26 cellular contexts compared by ENCODE assay signal in genomic region chr6:36733300-36733699, GRCh38. TPM values are rescaled to one million over a fixed set of nuclear protein-coding genes. Genes with fewer than 3 reads are reported as not detected.
DNase-seq lines count a peak whose midpoint lies in the region; ATAC-seq, FAIRE-seq and TF ChIP-seq lines count a peak whose summit lies in the region.
"Had no signal": no experiment of that assay in that cellular context is flagged by ENCODE, and none has a peak within 500 bp of the region (broad histone marks: within the 10 kb centered on the region; RNA-seq: fewer than 3 reads in every experiment).

No MANE protein-coding gene starts in this region.

- TF ChIP-seq CTCF in CD14-positive monocyte (IDR thresholded peaks at IDR 0.05) (no peak), endothelial cell of umbilical vein (IDR thresholded peaks at IDR 0.05; ENCODE audit: extremely low read depth in 1 of 2, insufficient read depth in 1 of 2, low read depth in 1 of 2, low read length in 2 of 2) (no peak)

- no peak overlapping the region for H3K9ac ChIP-seq in endothelial cell of umbilical vein (replicated peaks; ENCODE audit: extremely low read depth, insufficient read depth, low read length)

- dilution Hi-C loops in endothelial cell of umbilical vein (cut with MboI; ENCODE audit: extremely low pct_ligation_motif_present, low sequenced_read_pairs), result no loop called here

- no peaks in the 10 kb centered on the region for H3K27me3 Mint-ChIP-seq in activated T-cell treated with anti-CD3 and anti-CD28 coated beads, Interleukin-2, amount 50 U/mL, for 24 hours
- H3K27me3 Mint-ChIP-seq in activated T-cell treated with anti-CD3 and anti-CD28 coated beads, Interleukin-2, amount 50 U/mL, for 72 hours (ENCODE audit: low read depth), result no peaks in the 10 kb centered on the region
- peaks cover 0 to 8% (median 7%) of the 10 kb centered on the region in 3 donors for H3K27me3 Mint-ChIP-seq in CD14-positive monocyte (ENCODE audit: low read depth in 3 of 3)
- peaks cover 16% of the 10 kb centered on the region for H3K27me3 Mint-ChIP-seq in stimulated activated naive CD8-positive, alpha-beta T cell treated with anti-CD3 and anti-CD28 coated beads, Interleukin-15, amount 100 ng/mL, for 72 hours
- peaks cover 3 to 4% of the 10 kb centered on the region in 2 donors for H3K27me3 Mint-ChIP-seq in T-cell
- H3K27me3 Mint-ChIP-seq: CD4-positive, CD25-positive, alpha-beta regulatory T cell had no signal

- FAIRE-seq in endothelial cell of umbilical vein (lab: Jason Lieb, UNC), result peak; percentile 38
- FAIRE-seq: RCC 7860 had no signal

- no peaks in the 10 kb centered on the region for H3K36me3 ChIP-seq in endothelial cell of umbilical vein (ENCODE audit: control insufficient read depth in 2 of 2, extremely low read depth in 1 of 2, insufficient read depth in 2 of 2, low read length in 2 of 2)
- H3K36me3 ChIP-seq: SJCRH30 had no signal

- no peaks in the 10 kb centered on the region for H3K9me3 ChIP-seq in endothelial cell of umbilical vein (replicated peaks; ENCODE audit: control insufficient read depth, insufficient read depth, low read length)
- H3K9me3 ChIP-seq: SJCRH30 had no signal

- POLR2A ChIA-PET in endothelial cell of umbilical vein (lab: Charles Lee) (no interaction called here), T-cell (lab: Charles Lee) (no interaction called here)

- peaks cover 18% of the 10 kb centered on the region for H3K4me1 ChIP-seq in endothelial cell of umbilical vein (ENCODE audit: control insufficient read depth, extremely low read depth, insufficient read depth, low read length)

- TF ChIP-seq POLR2A in endothelial cell of umbilical vein (IDR thresholded peaks at IDR 0.05; ENCODE audit: low read depth, low read length) (no peak), GM18505 (IDR thresholded peaks at IDR 0.05; ENCODE audit: borderline replicate concordance, extremely low read depth, insufficient read depth, insufficient read length) (no peak)

- H3K4me1 Mint-ChIP-seq in activated T-cell treated with anti-CD3 and anti-CD28 coated beads, Interleukin-2, amount 50 U/mL, for 24 hours (ENCODE audit: low read depth), result peaks cover 16% of the 10 kb centered on the region
- H3K4me1 Mint-ChIP-seq in activated T-cell treated with anti-CD3 and anti-CD28 coated beads, Interleukin-2, amount 50 U/mL, for 72 hours (ENCODE audit: low read depth), result peaks cover 36% of the 10 kb centered on the region
- H3K4me1 Mint-ChIP-seq in CD14-positive monocyte (peaks cover 37% of the 10 kb centered on the region), T-cell (peaks cover 6 to 12% (median 10%) of the 10 kb centered on the region in 3 donors)
- peaks cover 23% of the 10 kb centered on the region for H3K4me1 Mint-ChIP-seq in stimulated activated naive CD8-positive, alpha-beta T cell treated with anti-CD3 and anti-CD28 coated beads, Interleukin-15, amount 100 ng/mL, for 72 hours

- ATAC-seq in activated T-cell treated with anti-CD3 and anti-CD28 coated beads, Interleukin-2, amount 50 U/mL, for 72 hours (replicated peaks in 1 of 2), result no peak
- ATAC-seq in stimulated activated naive CD8-positive, alpha-beta T cell treated with anti-CD3 and anti-CD28 coated beads, Interleukin-15, amount 100 ng/mL, for 72 hours, result no peak
- no peak for ATAC-seq in T-cell (replicated peaks in 1 of 4)
- ATAC-seq in GM18505 (IDR thresholded peaks at IDR 0.05; ENCODE audit: unreplicated experiment), result no peak

- DNase-seq in activated T-cell treated with anti-CD3 and anti-CD28 coated beads, Interleukin-2, amount 50 U/mL, for 24 hours, result no peak
- no peak for DNase-seq in activated T-cell treated with anti-CD3 and anti-CD28 coated beads, Interleukin-2, amount 50 U/mL, for 72 hours
- DNase-seq in CD14-positive monocyte (ENCODE audit: low spot score) (no peak), endothelial cell of umbilical vein (ENCODE audit: low read depth, low spot score) (no peak), T-cell (no peak)
- DNase-seq in stimulated activated naive CD8-positive, alpha-beta T cell treated with anti-CD3 and anti-CD28 coated beads, Interleukin-15, amount 100 ng/mL, for 72 hours, result no peak
- DNase-seq: AML-193; CD4-positive, CD25-positive, alpha-beta regulatory T cell; DMS79 treated with DMSO at 0.1 percent for 48 hours; H7; HFFc6; Karpas-422; MV-4-11; NCI-H1105 treated with DMSO at 0.1 percent for 48 hours; NCI-H2081; NCI-H2171; NCI-H345; NCI-H524 treated with DMSO at 0.1 percent for 48 hours; NCI-H82; OCI-M1; SJCRH30 had no signal

- no peak overlapping the region for H3K4me3 ChIP-seq in endothelial cell of umbilical vein (replicated peaks in 1 of 3; ENCODE audit: insufficient read depth in 1 of 3, low read depth in 1 of 3, low read length in 3 of 3)
- H3K4me3 ChIP-seq: SJCRH30 had no signal

- intact Hi-C loops in CD14-positive monocyte (cut with micrococcal nuclease) (no loop called here), endothelial cell of umbilical vein (cut with micrococcal nuclease) (no loop called here)

- BruUV-seq in endothelial cell of umbilical vein (replicated peaks; lab: Mats Ljungman, UMichigan), result no TSS peak

- H3K27me3 ChIP-seq in endothelial cell of umbilical vein (ENCODE audit: control insufficient read depth in 2 of 2, insufficient read depth in 2 of 2, low read length in 2 of 2), result no peaks in the 10 kb centered on the region

- CTCF ChIA-PET in endothelial cell of umbilical vein (lab: Charles Lee), result interaction anchor here (1.2 to 2.6 kb wide), 7 partner anchors 9 to 285 kb away, joined by 3 to 16 read pairs (median 4); no protein-coding TSS in a partner anchor
- CTCF ChIA-PET in T-cell (lab: Charles Lee), result no interaction called here

- H4K20me1 ChIP-seq in endothelial cell of umbilical vein (replicated peaks; ENCODE audit: control insufficient read depth, extremely low read depth, insufficient read depth, low read length), result no peaks in the 10 kb centered on the region

- no peaks in the 10 kb centered on the region for H3K9me1 ChIP-seq in endothelial cell of umbilical vein (replicated peaks; ENCODE audit: control insufficient read depth, extremely low read depth, insufficient read depth, low read length)

- H3K27ac Mint-ChIP-seq in activated T-cell treated with anti-CD3 and anti-CD28 coated beads, Interleukin-2, amount 50 U/mL, for 24 hours, result peak overlapping the region; percentile 26
- no peak overlapping the region for H3K27ac Mint-ChIP-seq in activated T-cell treated with anti-CD3 and anti-CD28 coated beads, Interleukin-2, amount 50 U/mL, for 72 hours
- peak overlapping the region in 5 of 7 donors; percentile 63 to 90 (median 75) for H3K27ac Mint-ChIP-seq in CD14-positive monocyte
- peak overlapping the region; percentile 30 to 61 for H3K27ac Mint-ChIP-seq in stimulated activated naive CD8-positive, alpha-beta T cell treated with anti-CD3 and anti-CD28 coated beads, Interleukin-15, amount 100 ng/mL, for 72 hours
- no peak overlapping the region for H3K27ac Mint-ChIP-seq in T-cell
- H3K27ac Mint-ChIP-seq: CD4-positive, CD25-positive, alpha-beta regulatory T cell; HFFc6 had no signal

- no peak overlapping the region for H3K27ac ChIP-seq in endothelial cell of umbilical vein (ENCODE audit: insufficient read depth, low read depth, low read length)
- H3K27ac ChIP-seq: SJCRH30 had no signal

- H3K9me3 Mint-ChIP-seq in activated T-cell treated with anti-CD3 and anti-CD28 coated beads, Interleukin-2, amount 50 U/mL, for 24 hours, result no peaks in the 10 kb centered on the region
- H3K9me3 Mint-ChIP-seq in activated T-cell treated with anti-CD3 and anti-CD28 coated beads, Interleukin-2, amount 50 U/mL, for 72 hours, result no peaks in the 10 kb centered on the region
- H3K9me3 Mint-ChIP-seq in CD14-positive monocyte (peaks cover 0 to 2% (median 0%) of the 10 kb centered on the region in 7 donors), T-cell (no peaks in the 10 kb centered on the region)
- no peaks in the 10 kb centered on the region for H3K9me3 Mint-ChIP-seq in stimulated activated naive CD8-positive, alpha-beta T cell treated with anti-CD3 and anti-CD28 coated beads, Interleukin-15, amount 100 ng/mL, for 72 hours
- H3K9me3 Mint-ChIP-seq: CD4-positive, CD25-positive, alpha-beta regulatory T cell; HFFc6 had no signal

- no peak overlapping the region for H3K4me3 Mint-ChIP-seq in activated T-cell treated with anti-CD3 and anti-CD28 coated beads, Interleukin-2, amount 50 U/mL, for 24 hours
- H3K4me3 Mint-ChIP-seq in activated T-cell treated with anti-CD3 and anti-CD28 coated beads, Interleukin-2, amount 50 U/mL, for 72 hours, result no peak overlapping the region
- H3K4me3 Mint-ChIP-seq in CD14-positive monocyte (no peak overlapping the region), T-cell (no peak overlapping the region)
- no peak overlapping the region for H3K4me3 Mint-ChIP-seq in stimulated activated naive CD8-positive, alpha-beta T cell treated with anti-CD3 and anti-CD28 coated beads, Interleukin-15, amount 100 ng/mL, for 72 hours
- H3K4me3 Mint-ChIP-seq: CD4-positive, CD25-positive, alpha-beta regulatory T cell; HFFc6 had no signal

- H3K36me3 Mint-ChIP-seq in activated T-cell treated with anti-CD3 and anti-CD28 coated beads, Interleukin-2, amount 50 U/mL, for 24 hours (ENCODE audit: low read depth), result no peaks in the 10 kb centered on the region
- H3K36me3 Mint-ChIP-seq in activated T-cell treated with anti-CD3 and anti-CD28 coated beads, Interleukin-2, amount 50 U/mL, for 72 hours (ENCODE audit: insufficient read depth in 2 of 2), result no peaks in the 10 kb centered on the region
- H3K36me3 Mint-ChIP-seq in CD14-positive monocyte, result peaks cover 30 to 53% of the 10 kb centered on the region in 2 donors
- H3K36me3 Mint-ChIP-seq in T-cell, result no peaks in the 10 kb centered on the region
- H3K36me3 Mint-ChIP-seq: CD4-positive, CD25-positive, alpha-beta regulatory T cell had no signal

- H2AFZ ChIP-seq in endothelial cell of umbilical vein (ENCODE audit: low read depth, low read length), result no peak overlapping the region

- H3K79me2 ChIP-seq in endothelial cell of umbilical vein (ENCODE audit: control insufficient read depth, insufficient read depth, low read length), result no peaks in the 10 kb centered on the region

- no peak overlapping the region for H3K4me2 ChIP-seq in endothelial cell of umbilical vein (ENCODE audit: insufficient read depth, low read length)

RNA-seq across cellular contexts. Expression of gene RAB44, which starts 35.7 kb away (rescaled TPM):
- total RNA-seq in activated T-cell treated with anti-CD3 and anti-CD28 coated beads, Interleukin-2, amount 50 U/mL, for 72 hours, result under 1 TPM; 0.05 to 0.09 TPM
- polyA plus RNA-seq in CD14-positive monocyte, result 1 to 10 TPM; 1.5 to 1.9 TPM
- total RNA-seq in endothelial cell of umbilical vein, result 0.11 TPM in 1 of 2 replicates, not detected in the other
- 0.03 TPM in 2 replicates for polyA plus RNA-seq in endothelial cell of umbilical vein
- not detected in 2 replicates for polyA plus RNA-seq in endothelial cell of umbilical vein (2011; cell fraction: cytosol; rRNA removed)
- 0.09 and 0.21 TPM in 2 replicates for polyA plus RNA-seq in endothelial cell of umbilical vein (2011; cell fraction: nucleus; rRNA removed)
- polyA plus RNA-seq in endothelial cell of umbilical vein (2012), result 0.04 TPM in 1 of 2 replicates, not detected in the other
- polyA minus RNA-seq in endothelial cell of umbilical vein, result not detected in 2 replicates
- not detected for polyA minus RNA-seq in endothelial cell of umbilical vein (2011; cell fraction: cytosol; rRNA and poly(A)+ RNA removed)
- polyA minus RNA-seq in endothelial cell of umbilical vein (2011; cell fraction: nucleus; rRNA and poly(A)+ RNA removed), result not detected in 2 replicates
- under 1 TPM in 4 of 5 donors, not detected in 1; 0.06 to 0.35 (median 0.09) TPM for total RNA-seq in T-cell
- total RNA-seq: A172, H7, M059J, SJCRH30 had no signal
- polyA plus RNA-seq: AG04450; CD4-positive, CD25-positive, alpha-beta regulatory T cell had no signal

RNA-seq across cellular contexts. Expression of gene CDKN1A, which starts 54.8 kb away (rescaled TPM):
- total RNA-seq in activated T-cell treated with anti-CD3 and anti-CD28 coated beads, Interleukin-2, amount 50 U/mL, for 72 hours, result 10 to 100 TPM; 59.9 to 60.4 TPM
- polyA plus RNA-seq in CD14-positive monocyte (100 to 1,000 TPM; 117 to 144 TPM), endothelial cell of umbilical vein (238 and 282 TPM in 2 replicates)
- total RNA-seq in endothelial cell of umbilical vein (170 and 199 TPM in 2 replicates), T-cell (10 to 100 TPM in 4 of 5 donors, 1 to 10 TPM in 1; 9.6 to 88.9 (median 11.8) TPM)
- polyA plus RNA-seq in endothelial cell of umbilical vein (2011; cell fraction: cytosol; rRNA removed), result 175 and 190 TPM in 2 replicates
- 89.3 and 102 TPM in 2 replicates for polyA plus RNA-seq in endothelial cell of umbilical vein (2011; cell fraction: nucleus; rRNA removed)
- polyA plus RNA-seq in endothelial cell of umbilical vein (2012), result 271 and 304 TPM in 2 replicates
- 117 and 125 TPM in 2 replicates for polyA minus RNA-seq in endothelial cell of umbilical vein
- 31.5 TPM for polyA minus RNA-seq in endothelial cell of umbilical vein (2011; cell fraction: cytosol; rRNA and poly(A)+ RNA removed)
- 39.8 and 48.9 TPM in 2 replicates for polyA minus RNA-seq in endothelial cell of umbilical vein (2011; cell fraction: nucleus; rRNA and poly(A)+ RNA removed)

Comparison
In these comparisons a context has a peak if more than half of its experiments do, and no peak if none do; other contexts are left out.
1. H3K27ac Mint-ChIP-seq: peak in activated T-cell treated with anti-CD3 and anti-CD28 coated beads, Interleukin-2, amount 50 U/mL, for 24 hours (single experiment), CD14-positive monocyte (5 of 7) and stimulated activated naive CD8-positive, alpha-beta T cell treated with anti-CD3 and anti-CD28 coated beads, Interleukin-15, amount 100 ng/mL, for 72 hours (2 of 2); none in activated T-cell treated with anti-CD3 and anti-CD28 coated beads, Interleukin-2, amount 50 U/mL, for 72 hours (single experiment) and T-cell (0 of 2).